Comparison of ENCODE assay signal across 9 cellular contexts in the genomic region with DNA sequence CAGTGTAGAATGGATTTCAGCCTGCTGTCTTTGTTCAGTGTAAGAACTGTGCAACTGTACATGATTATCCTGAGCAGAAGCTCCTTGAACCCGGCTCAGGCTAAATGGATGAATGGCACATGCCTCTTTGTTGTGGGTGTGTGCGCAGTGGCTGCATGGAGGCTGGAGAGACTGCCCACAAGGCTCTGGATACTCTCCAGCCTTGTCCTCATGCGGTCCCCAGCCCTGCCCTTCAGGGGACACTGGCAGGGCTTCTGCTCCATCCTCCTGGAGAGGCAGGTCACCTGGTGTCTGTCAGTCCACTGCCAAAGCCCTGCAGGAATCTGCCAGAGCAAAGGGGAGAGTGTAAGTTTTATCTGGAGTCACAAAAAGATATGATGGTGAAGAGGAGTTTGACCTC.
"Had no signal": no experiment of that assay in that cellular context is flagged by ENCODE, and none has a peak within 500 bp of the region (broad histone marks: within the 10 kb centered on the region; RNA-seq: fewer than 3 reads in every experiment).

No MANE protein-coding gene starts in this region.

- H3K36me3 ChIP-seq: HAP-1 had no signal

- DNase-seq: GM23248, GOT3, H7, HFFc6 had no signal

- H3K27ac ChIP-seq: GM23248, HL-60 had no signal

- H3K9me3 ChIP-seq: HAP-1 had no signal

- H3K4me3 Mint-ChIP-seq: HFFc6, IgD-negative memory B cell had no signal

- ATAC-seq: HCT116, HepG2 had no signal

- H3K27ac Mint-ChIP-seq: HFFc6, IgD-negative memory B cell had no signal

- H3K9me3 Mint-ChIP-seq: HFFc6 had no signal

- H3K4me3 ChIP-seq: GM23248, HAP-1 had no signal

- H3K4me1 ChIP-seq: HAP-1 had no signal
